In genomic region chr16:48053346-48053745, GRCh38 we compare ENCODE assay signal across 11 cellular contexts.
A peak's percentile ranks its signal among the peaks of the same experiment; 100 is the strongest.
DNase-seq lines count a peak whose midpoint lies in the region; ATAC-seq and TF ChIP-seq lines count a peak whose summit lies in the region.
"Had no signal": no experiment of that assay in that cellular context is flagged by ENCODE, and none has a peak within 500 bp of the region (broad histone marks: within the 10 kb centered on the region; RNA-seq: fewer than 3 reads in every experiment).

No MANE protein-coding gene starts in this region.

- TF ChIP-seq CTCF in omental fat pad (IDR thresholded peaks at IDR 0.05), result no peak

- DNase-seq in ELF-1 (ENCODE audit: low read depth, low spot score) (peak; percentile 93), RPMI7951 (ENCODE audit: low read depth) (peak; percentile 96), fibroblast of peridontal ligament (ENCODE audit: extremely low read depth) (peak; percentile 26), omental fat pad (ENCODE audit: low spot score) (no peak), NCI-H2081 treated with DMSO at 0.1 percent for 48 hours (lab: John Stamatoyannopoulos, UW) (no peak), NCI-H2227 (lab: John Stamatoyannopoulos, UW; ENCODE audit: unreplicated experiment) (no peak), mesenteric fat pad (ENCODE audit: low spot score) (no peak)
- no peak for DNase-seq in activated T-cell treated with anti-CD3 and anti-CD28 coated beads, Interleukin-2, amount 50 U/mL, for 48 hours
- DNase-seq: right lobe of liver; stimulated activated CD8-positive, alpha-beta memory T cell treated with anti-CD3 and anti-CD28 coated beads, Interleukin-4, amount 100 ng/mL, for 48 hours; T-cell had no signal

- peak; percentile 72 for ATAC-seq in omental fat pad (ENCODE audit: low FRiP score)
- ATAC-seq: T-cell had no signal

Comparison
In these comparisons a context has a peak if more than half of its experiments do, and no peak if none do; other contexts are left out.
1. DNase-seq: peak in ELF-1 (single experiment), RPMI7951 (single experiment) and fibroblast of peridontal ligament (single experiment); none in omental fat pad (single experiment), NCI-H2081 treated with DMSO at 0.1 percent for 48 hours (single experiment), activated T-cell treated with anti-CD3 and anti-CD28 coated beads, Interleukin-2, amount 50 U/mL, for 48 hours (0 of 2), NCI-H2227 (single experiment) and mesenteric fat pad (single experiment).